8 cellular contexts compared by ENCODE assay signal in the genomic region with DNA sequence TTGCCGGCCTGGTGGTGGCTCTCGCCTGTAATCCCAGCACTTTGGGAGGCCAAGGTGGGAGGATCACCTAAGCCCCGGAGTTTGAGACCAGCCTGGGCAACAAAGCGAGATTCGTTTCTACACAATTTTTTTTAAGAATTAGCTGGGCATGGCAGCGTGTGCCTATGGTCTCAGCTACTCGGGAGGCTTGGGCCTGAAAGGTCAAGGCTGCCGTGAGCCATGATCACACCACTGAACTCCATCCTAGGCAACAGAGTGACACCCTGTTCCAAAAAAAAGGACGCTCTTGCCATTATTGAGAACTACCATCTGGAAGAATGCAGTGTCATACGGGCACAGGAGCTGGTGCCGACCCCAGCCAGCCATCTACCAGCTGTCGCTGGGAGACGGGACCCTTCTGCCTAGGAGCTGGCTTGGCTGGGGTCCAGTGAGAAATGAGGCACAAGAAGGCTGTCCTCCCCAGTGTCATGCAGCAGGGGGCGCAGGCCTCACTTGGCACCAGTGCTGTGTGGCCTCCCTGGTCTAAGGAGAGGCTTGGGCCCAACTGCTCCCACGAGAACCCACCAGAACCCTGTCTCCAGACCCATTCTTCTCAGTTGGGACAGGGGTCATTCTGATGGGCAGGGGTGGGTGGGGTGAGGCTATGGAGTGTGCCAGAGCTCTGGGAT. TPM values are rescaled to one million over a fixed set of nuclear protein-coding genes. Genes with fewer than 3 reads are reported as not detected.
DNase-seq lines count a peak whose midpoint lies in the region; ATAC-seq, FAIRE-seq and TF ChIP-seq lines count a peak whose summit lies in the region.

No MANE protein-coding gene starts in this region.

- TF ChIP-seq CTCF in BE2C (IDR thresholded peaks at IDR 0.05; ENCODE audit: low read depth, low read length): peak; percentile 78

- H3K4me1 ChIP-seq in BE2C: no peaks in the 10 kb centered on the region

- no peak for ATAC-seq in HG03135 (IDR thresholded peaks at IDR 0.05; ENCODE audit: unreplicated experiment)
- ATAC-seq in GM21529 (IDR thresholded peaks at IDR 0.05; ENCODE audit: unreplicated experiment): no peak

- no peaks in the 10 kb centered on the region for H3K9me3 ChIP-seq in BE2C

- H3K27me3 ChIP-seq in BE2C: no peaks in the 10 kb centered on the region

- FAIRE-seq in H54 (lab: Jason Lieb, UNC): no peak

- no peak overlapping the region for H3K4me3 ChIP-seq in BE2C (ENCODE audit: low read depth, low read length)

- no peak for TF ChIP-seq POLR2A in H54 (IDR thresholded peaks at IDR 0.05; ENCODE audit: low read depth, low read length)

- peaks cover 19% of the 10 kb centered on the region for H3K36me3 ChIP-seq in BE2C

- peak; percentile 86 for DNase-seq in BE2C
- peak; percentile 41 for DNase-seq in H54 (ENCODE audit: insufficient read length, low spot score)
- DNase-seq in RPMI7951 (ENCODE audit: low read depth): peak; percentile 47
- peak; percentile 44 for DNase-seq in activated gamma-delta T cell treated with anti-CD3 and anti-CD28 coated beads, Interleukin-2, amount 50 U/mL, for 16 hours (ENCODE audit: low read depth)
- peak; percentile 51 for DNase-seq in glomerular visceral epithelial cell (ENCODE audit: extremely low spot score)
- peak; percentile 28 for DNase-seq in renal cortical epithelial cell (ENCODE audit: low read depth)

RNA-seq across cellular contexts. Expression of gene RELB, which starts 12.2 kb away (rescaled TPM):
- polyA plus RNA-seq in BE2C (2012; ENCODE audit: insufficient read depth, insufficient read length, low read depth): 4.6 TPM
- 7.2 and 9.9 TPM in 2 replicates for total RNA-seq in RPMI7951 (2014; rRNA removed; shearing (Covaris generic))
- total RNA-seq in renal cortical epithelial cell: 21.2 and 25.9 TPM in 2 replicates

RNA-seq across cellular contexts. Expression of gene CLPTM1, which starts 33.9 kb away (rescaled TPM):
- 178 TPM for polyA plus RNA-seq in BE2C (2012; ENCODE audit: insufficient read depth, insufficient read length, low read depth)
- 35.0 and 52.5 TPM in 2 replicates for total RNA-seq in RPMI7951 (2014; rRNA removed; shearing (Covaris generic))
- 18.4 and 77.4 TPM in 2 replicates for total RNA-seq in renal cortical epithelial cell

RNA-seq across cellular contexts. Expression of gene APOC2, which starts 43.2 kb away (rescaled TPM):
- not detected for polyA plus RNA-seq in BE2C (2012; ENCODE audit: insufficient read depth, insufficient read length, low read depth)
- not detected in 2 replicates for total RNA-seq in RPMI7951 (2014; rRNA removed; shearing (Covaris generic))
- total RNA-seq in renal cortical epithelial cell: not detected in 2 replicates

RNA-seq across cellular contexts. Expression of gene APOC4, which starts 47.0 kb away (rescaled TPM):
- not detected for polyA plus RNA-seq in BE2C (2012; ENCODE audit: insufficient read depth, insufficient read length, low read depth)
- not detected in 2 replicates for total RNA-seq in RPMI7951 (2014; rRNA removed; shearing (Covaris generic))
- not detected in 2 replicates for total RNA-seq in renal cortical epithelial cell

RNA-seq across cellular contexts. Expression of gene CLASRP, which starts 49.8 kb away (rescaled TPM):
- polyA plus RNA-seq in BE2C (2012; ENCODE audit: insufficient read depth, insufficient read length, low read depth): 134 TPM
- total RNA-seq in RPMI7951 (2014; rRNA removed; shearing (Covaris generic)): 11.5 and 12.1 TPM in 2 replicates
- total RNA-seq in renal cortical epithelial cell: 7.5 and 25.1 TPM in 2 replicates

Comparison
In these comparisons a context has a peak if more than half of its experiments do, and no peak if none do; other contexts are left out.
1. DNase-seq: peak in every context shown above with its lines; median percentile 86 in BE2C; 51 in glomerular visceral epithelial cell; 47 in RPMI7951; 44 in activated gamma-delta T cell treated with anti-CD3 and anti-CD28 coated beads, Interleukin-2, amount 50 U/mL, for 16 hours; 41 in H54; 28 in renal cortical epithelial cell.